Comparison of ENCODE assay signal across 1 cellular context in the genomic region with DNA sequence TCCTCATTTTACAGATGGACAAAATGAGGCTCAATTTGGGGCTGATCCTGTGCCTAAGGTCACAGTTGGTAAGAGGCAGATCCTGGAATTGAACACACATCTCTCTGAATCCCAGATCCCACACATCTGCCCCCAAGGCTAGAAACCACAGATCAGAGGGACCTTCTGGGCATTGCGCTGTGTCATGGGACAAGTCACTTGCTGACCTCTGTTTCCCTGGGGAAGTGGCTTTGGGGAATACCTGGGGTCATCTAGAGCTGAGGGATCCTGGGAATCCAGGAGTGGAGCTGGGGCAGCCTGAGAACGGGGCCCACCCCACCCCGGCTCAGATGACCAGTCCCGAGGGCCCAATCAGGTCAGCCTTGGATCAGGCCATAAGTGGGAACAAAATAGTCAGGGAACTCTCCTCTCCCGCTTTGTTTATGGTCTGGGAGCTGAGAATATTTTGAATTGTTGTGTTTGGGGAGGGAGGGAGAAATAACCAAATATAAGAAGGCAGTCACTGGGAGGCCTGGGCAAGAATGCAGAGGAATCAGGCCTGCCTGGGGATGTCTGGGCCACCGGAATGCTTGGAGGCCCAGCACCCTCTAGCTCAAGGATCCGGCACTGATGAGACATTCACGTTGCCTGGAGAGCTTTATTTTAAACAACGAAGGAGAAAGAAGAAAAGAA.
TF ChIP-seq lines count a peak whose summit lies in the region.

No MANE protein-coding gene starts in this region.

TF ChIP-seq in A549, 52 proteins besides CTCF, POLR2A, EP300 and RAD21 (continued from another document):
- TF ChIP-seq, protein P1, sequence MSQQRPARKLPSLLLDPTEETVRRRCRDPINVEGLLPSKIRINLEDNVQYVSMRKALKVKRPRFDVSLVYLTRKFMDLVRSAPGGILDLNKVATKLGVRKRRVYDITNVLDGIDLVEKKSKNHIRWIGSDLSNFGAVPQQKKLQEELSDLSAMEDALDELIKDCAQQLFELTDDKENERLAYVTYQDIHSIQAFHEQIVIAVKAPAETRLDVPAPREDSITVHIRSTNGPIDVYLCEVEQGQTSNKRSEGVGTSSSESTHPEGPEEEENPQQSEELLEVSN (IDR thresholded peaks at IDR 0.05; ENCODE audit: borderline replicate concordance, low read depth): no peak
- TF ChIP-seq RCOR1 (IDR thresholded peaks at IDR 0.05; ENCODE audit: low read depth, low read length) (no peak), SREBF2 (IDR thresholded peaks at IDR 0.05) (no peak), SMC3 (IDR thresholded peaks at IDR 0.05) (no peak)
- TF ChIP-seq, protein P2, sequence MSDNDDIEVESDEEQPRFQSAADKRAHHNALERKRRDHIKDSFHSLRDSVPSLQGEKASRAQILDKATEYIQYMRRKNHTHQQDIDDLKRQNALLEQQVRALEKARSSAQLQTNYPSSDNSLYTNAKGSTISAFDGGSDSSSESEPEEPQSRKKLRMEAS (IDR thresholded peaks at IDR 0.05): no peak
TF ChIP-seq in A549: peak in this region for 0.
